ENCODE assay signal across 15 cellular contexts in genomic region chr11:68444566-68444965, GRCh38. TPM values are rescaled to one million over a fixed set of nuclear protein-coding genes. Genes with fewer than 3 reads are reported as not detected.
DNase-seq lines count a peak whose midpoint lies in the region; ATAC-seq and TF ChIP-seq lines count a peak whose summit lies in the region.
"Had no signal": no experiment of that assay in that cellular context is flagged by ENCODE, and none has a peak within 500 bp of the region (broad histone marks: within the 10 kb centered on the region; RNA-seq: fewer than 3 reads in every experiment).

No MANE protein-coding gene starts in this region.

- H3K27me3 ChIP-seq in muscle layer of colon (ENCODE audit: control insufficient read depth in 1 of 2, insufficient read depth in 2 of 2, low read length in 2 of 2): no peaks in the 10 kb centered on the region
- H3K27me3 ChIP-seq in spleen (replicated peaks in 1 of 7): no peaks in the 10 kb centered on the region

- DNase-seq in Right ventricle myocardium superior (peak; percentile 11), Right ventricle myocardium inferior (ENCODE audit: missing footprints) (no peak), spleen (peak; percentile 62), NCI-H748 treated with DMSO at 0.1 percent for 48 hours (lab: John Stamatoyannopoulos, UW) (no peak), SIG-M5 treated with dmso at 0.1 percent for 504 hours (lab: John Stamatoyannopoulos, UW; ENCODE audit: unreplicated experiment) (no peak), posterior vena cava (ENCODE audit: low spot score) (no peak)
- DNase-seq: AML-193; CD4-positive, alpha-beta memory T cell; DMS79 treated with DMSO at 0.1 percent for 48 hours; GF-D8; H9 had no signal

- H3K9ac ChIP-seq in muscle layer of colon (ENCODE audit: low read length): no peak overlapping the region

- H3K9me3 ChIP-seq in muscle layer of colon (ENCODE audit: low read length) (no peaks in the 10 kb centered on the region), spleen (no peaks in the 10 kb centered on the region)
- H3K9me3 ChIP-seq: A549 had no signal

- H3K36me3 ChIP-seq in muscle layer of colon (ENCODE audit: insufficient read depth, low read length): peaks cover 50% of the 10 kb centered on the region
- H3K36me3 ChIP-seq in spleen: no peaks in the 10 kb centered on the region

- 87 to 98% (median 93%) methylated on average over 6 of the region's 6 CpGs for WGBS in spleen, 5 donors

- ATAC-seq in Right ventricle myocardium superior (ENCODE audit: poor library complexity): no peak
- no peak for ATAC-seq in Right ventricle myocardium inferior
- ATAC-seq: A549, HepG2 had no signal

- TF ChIP-seq CTCF in spleen (IDR thresholded peaks at IDR 0.05 in 8 of 11, conservative IDR thresholded peaks at IDR 0.05 in 3 of 11): no peak

- peak overlapping the region; percentile 68 for H3K27ac ChIP-seq in muscle layer of colon (ENCODE audit: low read depth, low read length)
- H3K27ac ChIP-seq in spleen: no peak overlapping the region
- H3K27ac ChIP-seq: 22Rv1, A549 had no signal

- no peak overlapping the region for H3K4me3 ChIP-seq in muscle layer of colon (ENCODE audit: low read depth in 1 of 2, low read length in 2 of 2)
- H3K4me3 ChIP-seq in spleen: no peak overlapping the region
- H3K4me3 ChIP-seq: A549 had no signal

- TF ChIP-seq POLR2A in spleen (IDR thresholded peaks at IDR 0.05): no peak

- intact Hi-C loops in Right ventricle myocardium superior (cut with DNase I): no loop called here
- intact Hi-C loops in Right ventricle myocardium inferior (cut with DNase I): no loop called here
- intact Hi-C loops in spleen (cut with DNase I; ENCODE audit: low total_unique reads): no loop called here
- intact Hi-C loops in posterior vena cava (cut with DNase I): loop anchor here (10.0 kb wide), 2 partner anchors 70 to 150 kb away; no protein-coding TSS in a partner anchor

- H3K4me1 ChIP-seq in muscle layer of colon (ENCODE audit: insufficient read depth, low read length) (peaks cover 3% of the 10 kb centered on the region), spleen (peaks cover 0 to 40% (median 20%) of the 10 kb centered on the region in 6 donors)

RNA-seq across cellular contexts. Expression of gene PPP6R3, which starts 16.0 kb away (rescaled TPM):
- total RNA-seq in Right ventricle myocardium superior: 73.9 TPM
- total RNA-seq in Right ventricle myocardium inferior: 83.5 TPM
- 100 to 1,000 TPM; 112 to 178 (median 149) TPM for total RNA-seq in spleen
- 10 to 100 TPM; 23.9 to 33.7 (median 28.1) TPM for polyA plus RNA-seq in spleen
- 10 to 100 TPM; 84.2 to 92.9 TPM for total RNA-seq in posterior vena cava

Comparison
In these comparisons a context has a peak if more than half of its experiments do, and no peak if none do; other contexts are left out.
1. DNase-seq: peak in Right ventricle myocardium superior (single experiment) and spleen (single experiment); none in Right ventricle myocardium inferior (single experiment), NCI-H748 treated with DMSO at 0.1 percent for 48 hours (single experiment), SIG-M5 treated with dmso at 0.1 percent for 504 hours (single experiment) and posterior vena cava (single experiment).
2. intact Hi-C loops: an anchor here in posterior vena cava (10.0 kb wide); none called in Right ventricle myocardium superior, Right ventricle myocardium inferior and spleen.